Comparison of ENCODE assay signal across 21 cellular contexts in the genomic region with DNA sequence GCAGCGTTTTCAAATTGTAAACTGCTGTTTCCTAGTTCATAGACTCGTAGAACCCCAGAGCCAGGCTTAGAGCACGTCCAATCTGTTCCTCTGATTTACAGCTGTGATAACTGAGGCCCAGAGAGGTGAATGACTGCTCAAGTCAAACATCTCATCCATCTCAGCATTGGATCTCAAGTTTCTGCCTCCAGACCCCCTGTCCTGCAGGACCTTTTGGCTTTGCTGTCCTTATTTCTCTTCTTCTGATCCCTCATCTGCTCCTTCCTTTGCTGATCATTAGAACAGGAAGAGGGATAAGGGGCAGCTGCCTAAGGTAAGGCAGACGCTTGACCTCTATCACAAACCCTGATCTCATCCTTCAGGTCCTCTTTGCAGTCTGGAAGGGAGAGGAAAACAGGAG.
"Had no signal": no experiment of that assay in that cellular context is flagged by ENCODE, and none has a peak within 500 bp of the region (broad histone marks: within the 10 kb centered on the region; RNA-seq: fewer than 3 reads in every experiment).

No MANE protein-coding gene starts in this region.

- H3K36me3 ChIP-seq: esophagus squamous epithelium, gastroesophageal sphincter, ovary, tibial nerve, upper lobe of right lung, vagina had no signal

- H3K27ac Mint-ChIP-seq: immature natural killer cell, progenitor cell of endocrine pancreas had no signal

- H3K4me3 Mint-ChIP-seq: effector memory CD8-positive, alpha-beta T cell; immature natural killer cell; naive thymus-derived CD8-positive, alpha-beta T cell; neural crest cell had no signal

- H3K27me3 ChIP-seq: esophagus squamous epithelium, gastroesophageal sphincter, ovary, tibial nerve, upper lobe of right lung, vagina had no signal

- DNase-seq: cortex of kidney; effector memory CD8-positive, alpha-beta T cell; esophagus squamous epithelium; immature natural killer cell; left cardiac atrium; left ventricle myocardium superior; mucosa of descending colon; naive thymus-derived CD8-positive, alpha-beta T cell; nucleus accumbens; ovary; right cardiac atrium; stimulated activated CD4-positive, alpha-beta T cell treated with anti-CD3 and anti-CD28 coated beads, Interleukin-2, amount 100 ng/mL, for 48 hours; stimulated activated naive CD8-positive, alpha-beta T cell treated with anti-CD3 and anti-CD28 coated beads, Interleukin-15, Interleukin-2, amounts not matched to agents 100 U/mL and 50 U/mL, for 24 hours; upper lobe of right lung had no signal

- ATAC-seq: effector memory CD8-positive, alpha-beta T cell; gastroesophageal sphincter; left cardiac atrium; left ventricle myocardium superior; mucosa of descending colon; naive thymus-derived CD8-positive, alpha-beta T cell; right cardiac atrium; stimulated activated naive CD8-positive, alpha-beta T cell treated with anti-CD3 and anti-CD28 coated beads, Interleukin-15, Interleukin-2, amounts not matched to agents 100 U/mL and 50 U/mL, for 24 hours; upper lobe of right lung had no signal

- H3K27ac ChIP-seq: esophagus squamous epithelium, gastroesophageal sphincter, ovary, tibial nerve, upper lobe of right lung, vagina had no signal

- H3K27me3 Mint-ChIP-seq: effector memory CD8-positive, alpha-beta T cell; naive thymus-derived CD8-positive, alpha-beta T cell had no signal

- H3K36me3 Mint-ChIP-seq: immature natural killer cell; naive thymus-derived CD8-positive, alpha-beta T cell had no signal

- H3K4me3 ChIP-seq: esophagus squamous epithelium, gastroesophageal sphincter, lung, mucosa of descending colon, ovary, smooth muscle cell, tibial nerve, upper lobe of right lung, vagina had no signal

- H3K9me3 Mint-ChIP-seq: effector memory CD8-positive, alpha-beta T cell; immature natural killer cell; naive thymus-derived CD8-positive, alpha-beta T cell; neural crest cell had no signal

- H3K4me2 ChIP-seq: smooth muscle cell had no signal

- H3K9me3 ChIP-seq: esophagus squamous epithelium, gastroesophageal sphincter, mucosa of descending colon, ovary, tibial nerve, upper lobe of right lung, vagina had no signal
